15 cellular contexts compared by ENCODE assay signal in the genomic region with DNA sequence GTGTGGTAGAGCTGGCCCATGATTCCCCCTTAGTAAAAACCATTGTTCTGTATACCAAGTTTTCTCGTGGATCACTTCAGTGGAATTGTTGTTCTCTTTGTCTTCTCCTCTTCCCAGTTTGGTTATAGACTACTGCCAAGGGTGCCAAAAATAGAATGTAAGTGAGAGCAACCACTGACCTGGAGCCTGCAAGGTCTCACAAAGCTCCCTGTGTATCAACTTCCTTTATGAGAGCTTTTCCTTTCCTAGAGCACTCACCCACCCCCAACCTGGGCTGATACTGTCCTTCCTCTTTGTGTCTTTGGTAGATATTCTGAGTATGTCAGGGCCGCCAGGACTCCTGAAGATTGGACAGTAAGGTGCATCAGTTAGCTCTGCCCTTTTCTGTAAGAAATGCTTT.
"Had no signal": no experiment of that assay in that cellular context is flagged by ENCODE, and none has a peak within 500 bp of the region (broad histone marks: within the 10 kb centered on the region; RNA-seq: fewer than 3 reads in every experiment).

No MANE protein-coding gene starts in this region.

- ATAC-seq: left lobe of liver; mucosa of descending colon; natural killer cell; right lobe of liver; stimulated activated naive CD8-positive, alpha-beta T cell treated with anti-CD3 and anti-CD28 coated beads, Interleukin-15, Interleukin-2, amounts not matched to agents 100 U/mL and 50 U/mL, for 24 hours had no signal

- H3K36me3 Mint-ChIP-seq: natural killer cell had no signal

- H3K4me1 ChIP-seq: right lobe of liver had no signal

- H3K4me1 Mint-ChIP-seq: endodermal cell, natural killer cell had no signal

- H3K27ac ChIP-seq: right lobe of liver, transverse colon had no signal

- H3K36me3 ChIP-seq: right lobe of liver, transverse colon had no signal

- H3K9me3 ChIP-seq: mucosa of descending colon, right lobe of liver, transverse colon had no signal

- H3K27ac Mint-ChIP-seq: endodermal cell, natural killer cell had no signal

- H3K4me3 Mint-ChIP-seq: endodermal cell, natural killer cell had no signal

- DNase-seq: activated CD4-positive, CD25-positive, alpha-beta regulatory T cell treated with anti-CD3 and anti-CD28 coated beads, Interleukin-2, amount 50 U/mL, for 72 hours; activated naive CD4-positive, alpha-beta T cell; anterior cingulate cortex; dermis blood vessel endothelial cell; endodermal cell; erythroblast; mucosa of descending colon; natural killer cell; nucleus accumbens; right lobe of liver; stimulated activated naive CD8-positive, alpha-beta T cell treated with anti-CD3 and anti-CD28 coated beads, Interleukin-15, Interleukin-2, amounts not matched to agents 100 U/mL and 50 U/mL, for 24 hours; T-helper 1 cell; T1000; transverse colon had no signal

- H3K9me3 Mint-ChIP-seq: endodermal cell, natural killer cell had no signal

- H3K4me3 ChIP-seq: mucosa of descending colon, right lobe of liver, transverse colon had no signal

- H3K27me3 ChIP-seq: right lobe of liver, transverse colon had no signal
